ENCODE assay signal across 1 cellular context in genomic region chr1:93519196-93519825, GRCh38.
TF ChIP-seq lines count a peak whose summit lies in the region.

No MANE protein-coding gene starts in this region.

TF ChIP-seq in K562, 482 proteins besides CTCF, POLR2A, EP300 and RAD21 (continued from another document):
- TF ChIP-seq CHAMP1 (IDR thresholded peaks at IDR 0.05): no peak
- no peak for TF ChIP-seq MIER1 (IDR thresholded peaks at IDR 0.05; ENCODE audit: low read depth)
- TF ChIP-seq FOXK2 (conservative IDR thresholded peaks at IDR 0.05 in 1 of 2, IDR thresholded peaks at IDR 0.05 in 1 of 2; ENCODE audit: low read depth in 2 of 2): peak in 1 of 2 experiments; percentile 32; a peak in 1 of 4 replicates
- no peak for TF ChIP-seq CREB3 (tag; conservative IDR thresholded peaks at IDR 0.05; ENCODE audit: low read depth)
- no peak for TF ChIP-seq GTF2A2 (tag; IDR thresholded peaks at IDR 0.05)
- TF ChIP-seq C11orf30 (IDR thresholded peaks at IDR 0.05; ENCODE audit: low read depth): peak; percentile 90
- peak; percentile 87 for TF ChIP-seq MAFK (IDR thresholded peaks at IDR 0.05; ENCODE audit: low read length)
- TF ChIP-seq STAG1 (CRISPR knock-in tag; IDR thresholded peaks at IDR 0.05; ENCODE audit: borderline replicate concordance): no peak
- TF ChIP-seq CEBPG (CRISPR knock-in tag; IDR thresholded peaks at IDR 0.05): no peak
- peak in 1 of 2 experiments; percentile 44; a peak in 1 of 4 replicates for TF ChIP-seq CEBPG (tag; conservative IDR thresholded peaks at IDR 0.05 in 1 of 2, IDR thresholded peaks at IDR 0.05 in 1 of 2)
- TF ChIP-seq ZNF316 (IDR thresholded peaks at IDR 0.05): peak; percentile 94
- TF ChIP-seq CREBBP (IDR thresholded peaks at IDR 0.05; ENCODE audit: low read depth, low read length): no peak
- peak; percentile 87 for TF ChIP-seq MAFG (tag; conservative IDR thresholded peaks at IDR 0.05)
